In genomic region chr3:186569779-186570095, GRCh38 we compare ENCODE assay signal across 9 cellular contexts. TPM values are rescaled to one million over a fixed set of nuclear protein-coding genes. Genes with fewer than 3 reads are reported as not detected.
DNase-seq lines count a peak whose midpoint lies in the region; ATAC-seq and TF ChIP-seq lines count a peak whose summit lies in the region.
"Had no signal": no experiment of that assay in that cellular context is flagged by ENCODE, and none has a peak within 500 bp of the region (broad histone marks: within the 10 kb centered on the region; RNA-seq: fewer than 3 reads in every experiment).

No MANE protein-coding gene starts in this region.

- CTCF ChIA-PET in CD8-positive, alpha-beta T cell (lab: Charles Lee) = interaction anchor here (0.8 to 1.3 kb wide), 4 partner anchors 12 to 252 kb away, joined by 3 to 5 read pairs (median 3); no protein-coding TSS in a partner anchor

- H3K9ac ChIP-seq in OCI-LY3 (ENCODE audit: low read length) = peak overlapping the region; percentile 93

- peak overlapping the region; percentile 72 for H3K27ac ChIP-seq in CD8-positive, alpha-beta T cell (ENCODE audit: low read depth, low read length)
- H3K27ac ChIP-seq in OCI-LY3 (ENCODE audit: low read length) (peak overlapping the region; percentile 53), osteoblast (ENCODE audit: low read depth, low read length) (peak overlapping the region; percentile 47)

- H3K4me2 ChIP-seq in OCI-LY3 (ENCODE audit: low read length) = peak overlapping the region; percentile 90
- peak overlapping the region; percentile 90 for H3K4me2 ChIP-seq in osteoblast (ENCODE audit: insufficient read depth, low read length)

- H2AFZ ChIP-seq in OCI-LY3 (ENCODE audit: low read depth, low read length) = peak overlapping the region; percentile 76; the same call in 1 of the 2 replicates
- peak overlapping the region; percentile 79 for H2AFZ ChIP-seq in osteoblast (ENCODE audit: low read length)

- H3K27me3 Mint-ChIP-seq in CD8-positive, alpha-beta T cell (ENCODE audit: low read depth) = no peaks in the 10 kb centered on the region
- H3K27me3 Mint-ChIP-seq in endothelial cell (ENCODE audit: unreplicated experiment) = peaks cover 5% of the 10 kb centered on the region

- POLR2A ChIA-PET in CD8-positive, alpha-beta T cell (lab: Charles Lee) = interaction anchor here (1.0 to 3.0 kb wide), 5 partner anchors 25 to 984 kb away, joined by 3 to 34 read pairs (median 7); partner anchors contain the start of genes EIF4A2, SENP2 and TRA2B

- no peaks in the 10 kb centered on the region for H3K27me3 ChIP-seq in CD8-positive, alpha-beta T cell (ENCODE audit: insufficient read depth, low read length)
- H3K27me3 ChIP-seq in OCI-LY3 (ENCODE audit: low read depth, low read length) (no peaks in the 10 kb centered on the region), osteoblast (ENCODE audit: insufficient read depth, low read length) (no peaks in the 10 kb centered on the region)

- peaks cover 33% of the 10 kb centered on the region for H3K36me3 Mint-ChIP-seq in CD8-positive, alpha-beta T cell
- peaks cover 12% of the 10 kb centered on the region for H3K36me3 Mint-ChIP-seq in endothelial cell (ENCODE audit: low read depth, unreplicated experiment)

- H3K9me3 Mint-ChIP-seq in CD8-positive, alpha-beta T cell = no peaks in the 10 kb centered on the region
- H3K9me3 Mint-ChIP-seq in endothelial cell (ENCODE audit: unreplicated experiment) = no peaks in the 10 kb centered on the region

- no peak for ATAC-seq in CD8-positive, alpha-beta T cell
- ATAC-seq in activated CD4-positive, CD25-positive, alpha-beta regulatory T cell treated with anti-CD3 and anti-CD28 coated beads, Interleukin-2, amount 50 U/mL, for 24 hours = no peak
- ATAC-seq in GM21528 (IDR thresholded peaks at IDR 0.05; ENCODE audit: low FRiP score, unreplicated experiment) (no peak), GM19035 (IDR thresholded peaks at IDR 0.05; ENCODE audit: unreplicated experiment) (no peak)

- peaks cover 30% of the 10 kb centered on the region for H3K4me1 ChIP-seq in CD8-positive, alpha-beta T cell (ENCODE audit: insufficient read depth, low read length)
- H3K4me1 ChIP-seq in OCI-LY3 (ENCODE audit: low read length) (peaks cover 19% of the 10 kb centered on the region), osteoblast (ENCODE audit: insufficient read depth, low read length) (peaks cover 22% of the 10 kb centered on the region)

- no peaks in the 10 kb centered on the region for H4K20me1 ChIP-seq in OCI-LY3 (ENCODE audit: insufficient read depth, low read length)
- peaks cover under 1% of the 10 kb centered on the region for H4K20me1 ChIP-seq in osteoblast (ENCODE audit: insufficient read depth, low read length)

- DNase-seq in CD8-positive, alpha-beta T cell = no peak
- DNase-seq in endothelial cell (ENCODE audit: low spot score) (no peak), osteoblast (ENCODE audit: insufficient read length, low spot score, missing footprints) (peak; percentile 72), NCI-H2029 (lab: John Stamatoyannopoulos, UW) (no peak)

- H3K36me3 ChIP-seq in CD8-positive, alpha-beta T cell (ENCODE audit: insufficient read depth, low read length) = no peaks in the 10 kb centered on the region
- H3K36me3 ChIP-seq in OCI-LY3 (replicated peaks; ENCODE audit: low read depth, low read length) (peaks cover 18% of the 10 kb centered on the region), osteoblast (ENCODE audit: insufficient read depth, low read length) (peaks cover 22% of the 10 kb centered on the region)

- H3K4me3 Mint-ChIP-seq in CD8-positive, alpha-beta T cell = peak overlapping the region; percentile 94
- peak overlapping the region; percentile 99 for H3K4me3 Mint-ChIP-seq in endothelial cell (ENCODE audit: unreplicated experiment)

- H3K27ac Mint-ChIP-seq in CD8-positive, alpha-beta T cell = peak overlapping the region; percentile 98
- peak overlapping the region; percentile 85 for H3K27ac Mint-ChIP-seq in endothelial cell (ENCODE audit: unreplicated experiment)

- intact Hi-C loops in CD8-positive, alpha-beta T cell (cut with DNase I, micrococcal nuclease) = loop anchor here (1.0 to 10.0 kb wide), 15 partner anchors 45 to 1755 kb away; partner anchors contain the start of genes RFC4 (in 2 of the 2), SENP2 (in 2 of the 2), EIF4A2 (in 1 of the 2) and RPL39L (in 1 of the 2)

- H3K79me2 ChIP-seq in OCI-LY3 (ENCODE audit: low read length) (peaks cover 59% of the 10 kb centered on the region), osteoblast (ENCODE audit: insufficient read depth, low read length) (peaks cover 49% of the 10 kb centered on the region)

- peaks cover 61% of the 10 kb centered on the region for H3K4me1 Mint-ChIP-seq in CD8-positive, alpha-beta T cell (ENCODE audit: low read depth)
- peaks cover 25% of the 10 kb centered on the region for H3K4me1 Mint-ChIP-seq in endothelial cell (ENCODE audit: unreplicated experiment)

- no peaks in the 10 kb centered on the region for H3K9me3 ChIP-seq in CD8-positive, alpha-beta T cell (ENCODE audit: low read length)
- H3K9me3 ChIP-seq in OCI-LY3 (ENCODE audit: insufficient read depth, low read length) = no peaks in the 10 kb centered on the region
- H3K9me3 ChIP-seq in osteoblast (ENCODE audit: low read depth, low read length) = no peaks in the 10 kb centered on the region

- peak overlapping the region; percentile 63 for H3K4me3 ChIP-seq in CD8-positive, alpha-beta T cell (ENCODE audit: low read depth, low read length)
- H3K4me3 ChIP-seq in OCI-LY3 (ENCODE audit: low read length) = peak overlapping the region; percentile 97
- H3K4me3 ChIP-seq in osteoblast (ENCODE audit: insufficient read depth, low read length) = peak overlapping the region; percentile 98

- TF ChIP-seq CTCF in CD8-positive, alpha-beta T cell (IDR thresholded peaks at IDR 0.05) = no peak
- TF ChIP-seq CTCF in OCI-LY3 (IDR thresholded peaks at IDR 0.05; ENCODE audit: low read depth, low read length) (no peak), endothelial cell (IDR thresholded peaks at IDR 0.05; ENCODE audit: unreplicated experiment) (no peak), osteoblast (IDR thresholded peaks at IDR 0.05; ENCODE audit: extremely low read depth, low read depth, low read length) (no peak)

RNA-seq across cellular contexts. Expression of gene DNAJB11, which starts 0.8 kb away (rescaled TPM):
- 10 to 100 TPM; 70.2 to 73.4 TPM for total RNA-seq in CD8-positive, alpha-beta T cell
- total RNA-seq in endothelial cell (ENCODE audit: unreplicated experiment) (71.2 TPM), osteoblast (33.9 and 35.8 TPM in 2 replicates)

RNA-seq across cellular contexts. Expression of gene TBCCD1, which starts 2.6 kb away (rescaled TPM):
- 10 to 100 TPM in 1 of 2 experiments, 1 to 10 TPM in 1; 9.9 to 10.6 TPM for total RNA-seq in CD8-positive, alpha-beta T cell
- total RNA-seq in endothelial cell (ENCODE audit: unreplicated experiment) (19.5 TPM), osteoblast (15.6 and 20.0 TPM in 2 replicates)

RNA-seq across cellular contexts. Expression of gene CRYGS, which starts 25.6 kb away (rescaled TPM):
- 1 to 10 TPM; 1.5 to 2.0 TPM for total RNA-seq in CD8-positive, alpha-beta T cell
- 5.8 TPM for total RNA-seq in endothelial cell (ENCODE audit: unreplicated experiment)
- 0.88 and 1.8 TPM in 2 replicates for total RNA-seq in osteoblast

RNA-seq across cellular contexts. Expression of gene AHSG, which starts 43.1 kb away (rescaled TPM):
- not detected for total RNA-seq in CD8-positive, alpha-beta T cell
- total RNA-seq in endothelial cell (ENCODE audit: unreplicated experiment) (not detected), osteoblast (not detected in 2 replicates)
- total RNA-seq: T-helper 1 cell treated with Interleukin-12 subunit alpha and Interleukin-12 subunit beta and Interleukin-4 antibody, amounts not matched to agents 30 ng/mL and 1 ng/mL, for 36 hours had no signal
